8 cellular contexts compared by ENCODE assay signal in genomic region chr16:81889896-81890634, GRCh38.
DNase-seq lines count a peak whose midpoint lies in the region; ATAC-seq and TF ChIP-seq lines count a peak whose summit lies in the region.

No MANE protein-coding gene starts in this region.

- peaks cover 8% of the 10 kb centered on the region for H3K27me3 Mint-ChIP-seq in activated T-cell treated with anti-CD3 and anti-CD28 coated beads, Interleukin-2, amount 50 U/mL, for 72 hours (ENCODE audit: low read depth)

- no peak overlapping the region for H3K27ac Mint-ChIP-seq in activated T-cell treated with anti-CD3 and anti-CD28 coated beads, Interleukin-2, amount 50 U/mL, for 72 hours

- no peaks in the 10 kb centered on the region for H3K9me2 ChIP-seq in PC-9 (ENCODE audit: insufficient read depth)

- H3K4me3 Mint-ChIP-seq in activated T-cell treated with anti-CD3 and anti-CD28 coated beads, Interleukin-2, amount 50 U/mL, for 72 hours: no peak overlapping the region

- intact Hi-C loops in PC-9 (cut with micrococcal nuclease; ENCODE audit: unreplicated experiment): loop anchor here (1.0 to 5.0 kb wide), 5 partner anchors 107 to 523 kb away; no protein-coding TSS in a partner anchor

- DNase-seq in GF-D8 (lab: John Stamatoyannopoulos, UW) (peak; percentile 40), PC-9 (peak; percentile 50 to 59), fibroblast of villous mesenchyme (ENCODE audit: low read depth) (peak; percentile 71), occipital lobe (lab: John Stamatoyannopoulos, UW) (peak; percentile 42), upper lobe of left lung (peak in 1 of 2 donors; percentile 37)
- DNase-seq in activated T-cell treated with anti-CD3 and anti-CD28 coated beads, Interleukin-2, amount 50 U/mL, for 72 hours: peak; percentile 47 to 67

- no peaks in the 10 kb centered on the region; the same call in 1 of the 2 replicates for H3F3A ChIP-seq in PC-9 (ENCODE audit: insufficient read depth, low read depth)

- no peak overlapping the region for H3K4me2 ChIP-seq in PC-9

- no peaks in the 10 kb centered on the region for H3K36me3 Mint-ChIP-seq in activated T-cell treated with anti-CD3 and anti-CD28 coated beads, Interleukin-2, amount 50 U/mL, for 72 hours (ENCODE audit: insufficient read depth in 2 of 2)

- H3K27ac ChIP-seq in PC-9: no peak overlapping the region
- H3K27ac ChIP-seq in upper lobe of left lung: no peak overlapping the region

- BruUV-seq in PC-9 (replicated peaks; lab: Mats Ljungman, UMichigan): no TSS peak

- CTCF ChIA-PET in PC-9 (lab: Charles Lee): no interaction called here

- TF ChIP-seq CTCF in PC-9 (conservative IDR thresholded peaks at IDR 0.05): peak; percentile 88
- peak; percentile 94 for TF ChIP-seq CTCF in fibroblast of villous mesenchyme (IDR thresholded peaks at IDR 0.05; ENCODE audit: insufficient read depth, low read depth, low read length)
- peak; percentile 64 to 81 (median 77) for TF ChIP-seq CTCF in upper lobe of left lung (IDR thresholded peaks at IDR 0.05)

- H3K79me2 ChIP-seq in PC-9 (ENCODE audit: low read depth): no peaks in the 10 kb centered on the region

- WGBS in upper lobe of left lung, 2 donors: 79 to 81% methylated on average over 11 of the region's 11 CpGs

- H3K4me1 ChIP-seq in PC-9 (replicated peaks; ENCODE audit: insufficient read depth) (0 out of 2 replicates have a peak, but pooled peaks cover 12% of the 10 kb centered on the region), upper lobe of left lung (peaks cover 0 to 4% (median 0%) of the 10 kb centered on the region in 4 donors)

- no peak for TF ChIP-seq EP300 in upper lobe of left lung (IDR thresholded peaks at IDR 0.05)

- H2AFZ ChIP-seq in PC-9: no peak overlapping the region

- H3K27me3 ChIP-seq in PC-9 (ENCODE audit: insufficient read depth, low read depth) (no peaks in the 10 kb centered on the region), upper lobe of left lung (no peaks in the 10 kb centered on the region)

- peak; percentile 57 for ATAC-seq in HG03196 (IDR thresholded peaks at IDR 0.05; ENCODE audit: unreplicated experiment)
- peak; percentile 53 to 65 for ATAC-seq in activated T-cell treated with anti-CD3 and anti-CD28 coated beads, Interleukin-2, amount 50 U/mL, for 72 hours (replicated peaks in 1 of 2)
- ATAC-seq in upper lobe of left lung (ENCODE audit: low FRiP score in 2 of 2): peak; percentile 74 to 78
- no peak for ATAC-seq in HG03095 (IDR thresholded peaks at IDR 0.05; ENCODE audit: unreplicated experiment)

- H4K20me1 ChIP-seq in PC-9 (ENCODE audit: insufficient read depth): no peaks in the 10 kb centered on the region

- H3K9me3 ChIP-seq in PC-9 (ENCODE audit: insufficient read depth, low read depth) (no peaks in the 10 kb centered on the region), upper lobe of left lung (no peaks in the 10 kb centered on the region)

- no peak for TF ChIP-seq POLR2A in upper lobe of left lung (IDR thresholded peaks at IDR 0.05)

- no peak overlapping the region for H3K4me3 ChIP-seq in PC-9
- H3K4me3 ChIP-seq in fibroblast of villous mesenchyme (ENCODE audit: low read depth, low read length): no peak overlapping the region
- no peak overlapping the region for H3K4me3 ChIP-seq in upper lobe of left lung

- POLR2A ChIA-PET in PC-9 (lab: Charles Lee; ENCODE audit: unreplicated experiment): no interaction called here

- H3K36me3 ChIP-seq in PC-9 (ENCODE audit: low read depth) (no peaks in the 10 kb centered on the region), upper lobe of left lung (peaks cover 0 to 22% (median 11%) of the 10 kb centered on the region in 4 donors)

- H3K4me1 Mint-ChIP-seq in activated T-cell treated with anti-CD3 and anti-CD28 coated beads, Interleukin-2, amount 50 U/mL, for 72 hours (ENCODE audit: low read depth): no peaks in the 10 kb centered on the region

- no peaks in the 10 kb centered on the region for H3K9me3 Mint-ChIP-seq in activated T-cell treated with anti-CD3 and anti-CD28 coated beads, Interleukin-2, amount 50 U/mL, for 72 hours
